Comparison of ENCODE assay signal across 22 cellular contexts in the genomic region with DNA sequence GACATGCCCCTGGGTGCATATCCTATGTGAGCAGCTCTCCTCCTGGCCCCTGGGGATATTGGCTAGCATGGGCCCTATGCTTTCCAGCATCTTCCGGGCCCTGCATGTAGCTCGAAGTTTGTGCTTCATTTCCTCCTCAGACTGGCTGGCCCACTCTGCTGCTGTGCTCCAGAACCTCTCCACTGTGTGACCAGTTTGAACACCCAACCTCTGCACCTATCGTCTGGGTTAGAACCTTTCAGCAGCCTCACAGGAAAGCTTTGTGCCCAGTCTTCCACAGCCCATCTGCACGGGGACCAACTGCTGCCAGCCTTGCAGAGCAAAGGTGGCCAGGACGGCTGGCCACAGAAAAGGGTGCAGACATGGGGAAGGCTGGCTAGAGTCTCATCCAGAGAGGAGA. TPM values are rescaled to one million over a fixed set of nuclear protein-coding genes. Genes with fewer than 3 reads are reported as not detected.
"Had no signal": no experiment of that assay in that cellular context is flagged by ENCODE, and none has a peak within 500 bp of the region (broad histone marks: within the 10 kb centered on the region; RNA-seq: fewer than 3 reads in every experiment).

No MANE protein-coding gene starts in this region.

- H3K27ac Mint-ChIP-seq: activated CD4-positive, alpha-beta T cell treated with anti-CD3 and anti-CD28 coated beads, Interleukin-2, amount 10 ng/mL, durations not matched to agents 24 days and 14 days; activated naive CD4-positive, alpha-beta T cell treated with anti-CD3 and anti-CD28 coated beads, Interleukin-2, amount 50 U/mL, for 24 hours; nephron; stimulated activated naive CD8-positive, alpha-beta T cell treated with anti-CD3 and anti-CD28 coated beads, Interleukin-15, Interleukin-2, amounts not matched to agents 100 ng/mL and 50 ng/mL, for 24 hours; type B pancreatic cell had no signal

- H3K4me1 ChIP-seq: foreskin keratinocyte, prostate gland, right atrium auricular region had no signal

- H2AFZ ChIP-seq: hepatocyte had no signal

- H3K4me2 ChIP-seq: hepatocyte had no signal

- H3K36me3 Mint-ChIP-seq: activated naive CD4-positive, alpha-beta T cell treated with anti-CD3 and anti-CD28 coated beads, Interleukin-2, amount 50 U/mL, for 24 hours had no signal

- H3K27me3 ChIP-seq: foreskin keratinocyte, hepatocyte, right atrium auricular region had no signal

- H3K27me3 Mint-ChIP-seq: activated CD4-positive, alpha-beta T cell treated with anti-CD3 and anti-CD28 coated beads, Interleukin-2, amount 10 ng/mL, durations not matched to agents 24 days and 14 days; activated naive CD4-positive, alpha-beta T cell treated with anti-CD3 and anti-CD28 coated beads, Interleukin-2, amount 50 U/mL, for 24 hours; stimulated activated naive CD8-positive, alpha-beta T cell treated with anti-CD3 and anti-CD28 coated beads, Interleukin-15, Interleukin-2, amounts not matched to agents 100 ng/mL and 50 ng/mL, for 24 hours; type B pancreatic cell had no signal

- H3K36me3 ChIP-seq: prostate gland, right atrium auricular region had no signal

- H3K9me3 ChIP-seq: prostate gland, right atrium auricular region had no signal

- H3K79me2 ChIP-seq: hepatocyte had no signal

- H3K4me3 ChIP-seq: hepatocyte, lung, prostate gland, right atrium auricular region had no signal

- ATAC-seq: foreskin keratinocyte, left lobe of liver had no signal

- DNase-seq: activated CD4-positive, alpha-beta T cell treated with anti-CD3 and anti-CD28 coated beads, Interleukin-2, amount 10 ng/mL, durations not matched to agents 24 days and 14 days; activated CD8-positive, alpha-beta memory T cell treated with anti-CD3 and anti-CD28 coated beads, Interleukin-2, amount 50 U/mL, for 48 hours; activated gamma-delta T cell; activated T-cell treated with anti-CD3 and anti-CD28 coated beads, Interleukin-2, amount 50 U/mL, for 48 hours; kidney; midbrain; T-helper 1 cell; T1000 had no signal

- H3K9me3 Mint-ChIP-seq: activated CD4-positive, alpha-beta T cell treated with anti-CD3 and anti-CD28 coated beads, Interleukin-2, amount 10 ng/mL, durations not matched to agents 24 days and 14 days; activated naive CD4-positive, alpha-beta T cell treated with anti-CD3 and anti-CD28 coated beads, Interleukin-2, amount 50 U/mL, for 24 hours; type B pancreatic cell had no signal

- H3K4me1 Mint-ChIP-seq: activated CD4-positive, alpha-beta T cell treated with anti-CD3 and anti-CD28 coated beads, Interleukin-2, amount 10 ng/mL, durations not matched to agents 24 days and 14 days; activated naive CD4-positive, alpha-beta T cell treated with anti-CD3 and anti-CD28 coated beads, Interleukin-2, amount 50 U/mL, for 24 hours; nephron had no signal

- H3K27ac ChIP-seq: epithelial cell of prostate, foreskin keratinocyte, hepatocyte, prostate gland, right atrium auricular region had no signal

- H3K4me3 Mint-ChIP-seq: activated CD4-positive, alpha-beta T cell treated with anti-CD3 and anti-CD28 coated beads, Interleukin-2, amount 10 ng/mL, durations not matched to agents 24 days and 14 days; activated naive CD4-positive, alpha-beta T cell treated with anti-CD3 and anti-CD28 coated beads, Interleukin-2, amount 50 U/mL, for 24 hours; nephron; stimulated activated naive CD8-positive, alpha-beta T cell treated with anti-CD3 and anti-CD28 coated beads, Interleukin-15, Interleukin-2, amounts not matched to agents 100 ng/mL and 50 ng/mL, for 24 hours; type B pancreatic cell had no signal

RNA-seq across cellular contexts. Expression of gene CLEC18B, which starts 10.2 kb away (rescaled TPM):
- total RNA-seq: dermis microvascular lymphatic vessel endothelial cell, right atrium auricular region had no signal

RNA-seq across cellular contexts. Expression of gene NPIPB15, which starts 55.4 kb away (rescaled TPM):
- total RNA-seq: cardiac septum, fibroblast of lung had no signal
